8 cellular contexts compared by ENCODE assay signal in the genomic region with DNA sequence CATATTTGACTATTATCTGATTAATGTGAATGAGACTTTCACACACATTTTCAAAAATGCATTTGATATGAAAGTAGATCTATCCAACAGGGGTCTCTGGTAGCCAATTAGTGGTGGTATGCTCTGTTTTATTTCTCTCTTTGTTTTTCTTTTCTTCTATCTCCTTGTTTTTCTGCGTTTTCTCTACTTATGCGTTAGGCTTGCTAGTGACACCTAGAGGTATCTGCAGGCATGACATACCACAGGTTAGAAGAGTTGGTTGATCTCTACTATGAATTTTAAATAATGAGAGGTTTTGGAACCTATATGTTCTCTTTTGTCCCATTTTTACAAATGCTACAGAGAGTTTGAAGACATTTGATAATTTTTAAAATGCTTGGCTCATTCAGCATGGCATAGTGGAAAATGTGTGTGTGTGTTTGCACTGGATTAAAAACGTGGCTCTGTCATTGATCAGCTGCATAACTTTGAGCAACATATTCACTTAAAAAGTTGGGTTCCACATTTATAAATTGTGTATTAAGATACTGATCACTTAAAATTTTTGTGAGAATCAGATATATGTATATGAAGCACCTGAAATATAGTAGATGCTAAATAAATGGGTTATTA. TPM values are rescaled to one million over a fixed set of nuclear protein-coding genes. Genes with fewer than 3 reads are reported as not detected.
DNase-seq lines count a peak whose midpoint lies in the region; ATAC-seq and TF ChIP-seq lines count a peak whose summit lies in the region.

No MANE protein-coding gene starts in this region.

- H3K27ac ChIP-seq in body of pancreas (no peak overlapping the region), liver (ENCODE audit: low read depth in 1 of 2, low read length in 2 of 2) (no peak overlapping the region)

- 8 to 12% methylated on average over 3 of the region's 3 CpGs for WGBS in body of pancreas, 2 donors
- 17% methylated on average over 3 of the region's 3 CpGs for WGBS in liver

- no peaks in the 10 kb centered on the region for H3K9me3 ChIP-seq in body of pancreas
- no peaks in the 10 kb centered on the region for H3K9me3 ChIP-seq in liver (ENCODE audit: control insufficient read depth in 4 of 4, low read length in 3 of 4)

- intact Hi-C loops in body of pancreas (cut with DNase I) = no loop called here

- ATAC-seq in body of pancreas (no peak), HG03571 (IDR thresholded peaks at IDR 0.05; ENCODE audit: unreplicated experiment) (no peak), HG02981 (IDR thresholded peaks at IDR 0.05; ENCODE audit: unreplicated experiment) (no peak)

- peak; percentile 88 to 92 for TF ChIP-seq RAD21 in liver (IDR thresholded peaks at IDR 0.05)

- no peak overlapping the region for H3K4me3 ChIP-seq in body of pancreas
- no peak overlapping the region for H3K4me3 ChIP-seq in liver (ENCODE audit: low read depth in 1 of 3, low read length in 3 of 3)

- H3K9ac ChIP-seq in liver (ENCODE audit: low read depth in 1 of 2, low read length in 2 of 2) = no peak overlapping the region

- TF ChIP-seq CTCF in body of pancreas (IDR thresholded peaks at IDR 0.05) = peak; percentile 36 to 76 (median 64)
- TF ChIP-seq CTCF in liver (IDR thresholded peaks at IDR 0.05; ENCODE audit: low read depth, low read length, missing input control) = peak; percentile 82

- peak; percentile 38 for DNase-seq in NCI-H748 (lab: John Stamatoyannopoulos, UW; ENCODE audit: unreplicated experiment)
- DNase-seq in NCI-H748 treated with DMSO at 0.1 percent for 48 hours (lab: John Stamatoyannopoulos, UW) = no peak
- peak; percentile 53 for DNase-seq in H4 (ENCODE audit: low spot score)
- peak; percentile 13 for DNase-seq in NCI-H146 treated with DMSO at 0.1 percent for 48 hours (lab: John Stamatoyannopoulos, UW; ENCODE audit: unreplicated experiment)
- peak; percentile 31 to 52 (median 40) for DNase-seq in body of pancreas

- H3K36me3 ChIP-seq in body of pancreas (replicated peaks in 1 of 2; ENCODE audit: insufficient read depth in 1 of 2, low read depth in 2 of 2) (no peaks in the 10 kb centered on the region), liver (ENCODE audit: control insufficient read depth in 4 of 4, insufficient read depth in 3 of 4, low read depth in 1 of 4, low read length in 3 of 4) (no peaks in the 10 kb centered on the region)

- no peaks in the 10 kb centered on the region for H3K27me3 ChIP-seq in body of pancreas
- no peaks in the 10 kb centered on the region for H3K27me3 ChIP-seq in liver (ENCODE audit: control insufficient read depth in 4 of 4, insufficient read depth in 4 of 4, low read length in 3 of 4)

- no peaks in the 10 kb centered on the region for H3K4me1 ChIP-seq in body of pancreas
- H3K4me1 ChIP-seq in liver (ENCODE audit: control insufficient read depth in 4 of 4, insufficient read depth in 4 of 4, low read length in 3 of 4) = no peaks in the 10 kb centered on the region

- no peak for TF ChIP-seq POLR2A in body of pancreas (IDR thresholded peaks at IDR 0.05)

TF ChIP-seq in liver, 16 proteins besides CTCF, POLR2A, EP300 and RAD21:
- TF ChIP-seq HNF4A (conservative IDR thresholded peaks at IDR 0.05) (no peak), RXRA (IDR thresholded peaks at IDR 0.05) (no peak), NR2F2 (IDR thresholded peaks at IDR 0.05) (no peak), EGR1 (IDR thresholded peaks at IDR 0.05; ENCODE audit: low read depth in 2 of 2) (no peak), SP1 (IDR thresholded peaks at IDR 0.05) (no peak), JUND (IDR thresholded peaks at IDR 0.05) (no peak), YY1 (IDR thresholded peaks at IDR 0.05) (no peak), HNF4G (IDR thresholded peaks at IDR 0.05) (no peak), GABPA (IDR thresholded peaks at IDR 0.05 in 1 of 2, conservative IDR thresholded peaks at IDR 0.05 in 1 of 2) (no peak), FOXA1 (IDR thresholded peaks at IDR 0.05) (no peak)
- TF ChIP-seq, protein P1, sequence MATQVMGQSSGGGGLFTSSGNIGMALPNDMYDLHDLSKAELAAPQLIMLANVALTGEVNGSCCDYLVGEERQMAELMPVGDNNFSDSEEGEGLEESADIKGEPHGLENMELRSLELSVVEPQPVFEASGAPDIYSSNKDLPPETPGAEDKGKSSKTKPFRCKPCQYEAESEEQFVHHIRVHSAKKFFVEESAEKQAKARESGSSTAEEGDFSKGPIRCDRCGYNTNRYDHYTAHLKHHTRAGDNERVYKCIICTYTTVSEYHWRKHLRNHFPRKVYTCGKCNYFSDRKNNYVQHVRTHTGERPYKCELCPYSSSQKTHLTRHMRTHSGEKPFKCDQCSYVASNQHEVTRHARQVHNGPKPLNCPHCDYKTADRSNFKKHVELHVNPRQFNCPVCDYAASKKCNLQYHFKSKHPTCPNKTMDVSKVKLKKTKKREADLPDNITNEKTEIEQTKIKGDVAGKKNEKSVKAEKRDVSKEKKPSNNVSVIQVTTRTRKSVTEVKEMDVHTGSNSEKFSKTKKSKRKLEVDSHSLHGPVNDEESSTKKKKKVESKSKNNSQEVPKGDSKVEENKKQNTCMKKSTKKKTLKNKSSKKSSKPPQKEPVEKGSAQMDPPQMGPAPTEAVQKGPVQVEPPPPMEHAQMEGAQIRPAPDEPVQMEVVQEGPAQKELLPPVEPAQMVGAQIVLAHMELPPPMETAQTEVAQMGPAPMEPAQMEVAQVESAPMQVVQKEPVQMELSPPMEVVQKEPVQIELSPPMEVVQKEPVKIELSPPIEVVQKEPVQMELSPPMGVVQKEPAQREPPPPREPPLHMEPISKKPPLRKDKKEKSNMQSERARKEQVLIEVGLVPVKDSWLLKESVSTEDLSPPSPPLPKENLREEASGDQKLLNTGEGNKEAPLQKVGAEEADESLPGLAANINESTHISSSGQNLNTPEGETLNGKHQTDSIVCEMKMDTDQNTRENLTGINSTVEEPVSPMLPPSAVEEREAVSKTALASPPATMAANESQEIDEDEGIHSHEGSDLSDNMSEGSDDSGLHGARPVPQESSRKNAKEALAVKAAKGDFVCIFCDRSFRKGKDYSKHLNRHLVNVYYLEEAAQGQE (IDR thresholded peaks at IDR 0.05) = no peak
- TF ChIP-seq, protein P2, sequence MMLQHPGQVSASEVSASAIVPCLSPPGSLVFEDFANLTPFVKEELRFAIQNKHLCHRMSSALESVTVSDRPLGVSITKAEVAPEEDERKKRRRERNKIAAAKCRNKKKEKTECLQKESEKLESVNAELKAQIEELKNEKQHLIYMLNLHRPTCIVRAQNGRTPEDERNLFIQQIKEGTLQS (IDR thresholded peaks at IDR 0.05) = no peak
- TF ChIP-seq, protein P3, sequence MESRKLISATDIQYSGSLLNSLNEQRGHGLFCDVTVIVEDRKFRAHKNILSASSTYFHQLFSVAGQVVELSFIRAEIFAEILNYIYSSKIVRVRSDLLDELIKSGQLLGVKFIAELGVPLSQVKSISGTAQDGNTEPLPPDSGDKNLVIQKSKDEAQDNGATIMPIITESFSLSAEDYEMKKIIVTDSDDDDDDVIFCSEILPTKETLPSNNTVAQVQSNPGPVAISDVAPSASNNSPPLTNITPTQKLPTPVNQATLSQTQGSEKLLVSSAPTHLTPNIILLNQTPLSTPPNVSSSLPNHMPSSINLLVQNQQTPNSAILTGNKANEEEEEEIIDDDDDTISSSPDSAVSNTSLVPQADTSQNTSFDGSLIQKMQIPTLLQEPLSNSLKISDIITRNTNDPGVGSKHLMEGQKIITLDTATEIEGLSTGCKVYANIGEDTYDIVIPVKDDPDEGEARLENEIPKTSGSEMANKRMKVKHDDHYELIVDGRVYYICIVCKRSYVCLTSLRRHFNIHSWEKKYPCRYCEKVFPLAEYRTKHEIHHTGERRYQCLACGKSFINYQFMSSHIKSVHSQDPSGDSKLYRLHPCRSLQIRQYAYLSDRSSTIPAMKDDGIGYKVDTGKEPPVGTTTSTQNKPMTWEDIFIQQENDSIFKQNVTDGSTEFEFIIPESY (IDR thresholded peaks at IDR 0.05) = no peak
- TF ChIP-seq, protein P4, sequence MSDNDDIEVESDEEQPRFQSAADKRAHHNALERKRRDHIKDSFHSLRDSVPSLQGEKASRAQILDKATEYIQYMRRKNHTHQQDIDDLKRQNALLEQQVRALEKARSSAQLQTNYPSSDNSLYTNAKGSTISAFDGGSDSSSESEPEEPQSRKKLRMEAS (IDR thresholded peaks at IDR 0.05) = no peak

RNA-seq across cellular contexts. Expression of a gene that starts 28.1 kb away (rescaled TPM):
- total RNA-seq in H4 (2014; rRNA removed; shearing (Covaris generic)) = 27.9 and 30.3 TPM in 2 replicates
- total RNA-seq in body of pancreas (10 to 100 TPM in 1 of 2 donors, 1 to 10 TPM in 1; 8.2 to 13.5 TPM), liver (1 to 10 TPM; 3.1 to 5.1 TPM)
- 1 to 10 TPM; 1.4 to 1.6 TPM for polyA plus RNA-seq in liver
